8 cellular contexts compared by ENCODE assay signal in genomic region chr1:94236021-94236491, GRCh38. TPM values are rescaled to one million over a fixed set of nuclear protein-coding genes. Genes with fewer than 3 reads are reported as not detected.
A peak's percentile ranks its signal among the peaks of the same experiment; 100 is the strongest.
DNase-seq lines count a peak whose midpoint lies in the region; ATAC-seq and TF ChIP-seq lines count a peak whose summit lies in the region.

No MANE protein-coding gene starts in this region.

- peak overlapping the region; percentile 46 for H3K4me3 Mint-ChIP-seq in T-helper 1 cell treated with Interleukin-12 subunit alpha and Interleukin-12 subunit beta and Interleukin-4 antibody, amounts not matched to agents 30 μg/mL and 1 μg/mL, for 36 hours

- H3K9me3 Mint-ChIP-seq in T-helper 1 cell treated with Interleukin-12 subunit alpha and Interleukin-12 subunit beta and Interleukin-4 antibody, amounts not matched to agents 30 μg/mL and 1 μg/mL, for 36 hours, result no peaks in the 10 kb centered on the region

- peaks cover 17% of the 10 kb centered on the region for H3K4me1 ChIP-seq in body of pancreas
- peaks cover 20 to 29% of the 10 kb centered on the region in 2 donors for H3K4me1 ChIP-seq in thyroid gland

- no peak overlapping the region for H3K27ac Mint-ChIP-seq in T-helper 1 cell treated with Interleukin-12 subunit alpha and Interleukin-12 subunit beta and Interleukin-4 antibody, amounts not matched to agents 30 μg/mL and 1 μg/mL, for 36 hours

- TF ChIP-seq CTCF in body of pancreas (IDR thresholded peaks at IDR 0.05), result no peak
- TF ChIP-seq CTCF in thyroid gland (IDR thresholded peaks at IDR 0.05), result no peak

- no peak for ATAC-seq in body of pancreas
- no peak for ATAC-seq in GM21515 (IDR thresholded peaks at IDR 0.05; ENCODE audit: unreplicated experiment)

- H3K4me1 Mint-ChIP-seq in T-helper 1 cell treated with Interleukin-12 subunit alpha and Interleukin-12 subunit beta and Interleukin-4 antibody, amounts not matched to agents 30 μg/mL and 1 μg/mL, for 36 hours (ENCODE audit: low read depth), result peaks cover 11% of the 10 kb centered on the region

- peak overlapping the region in 1 of 2 donors; percentile 86 for H3K4me3 ChIP-seq in body of pancreas
- H3K4me3 ChIP-seq in thyroid gland (replicated peaks in 1 of 3), result peak overlapping the region in 2 of 3 donors; percentile 85 to 95

- intact Hi-C loops in body of pancreas (cut with DNase I), result no loop called here
- intact Hi-C loops in thyroid gland (cut with DNase I), result loop anchor here (5.0 kb wide), 1 partner anchor 174 kb away; no protein-coding TSS in a partner anchor

- peak overlapping the region in 3 of 4 donors; percentile 81 to 90 (median 88) for H3K27ac ChIP-seq in body of pancreas
- H3K27ac ChIP-seq in thyroid gland, result peak overlapping the region; percentile 90 to 98 (median 98)

- DNase-seq in T-helper 1 cell (no peak), body of pancreas (peak in 1 of 4 donors; percentile 10), left kidney (ENCODE audit: low read depth, low spot score) (peak; percentile 39), thyroid gland (peak; percentile 32 to 36), NCI-H2227 treated with DMSO at 0.1 percent for 48 hours (lab: John Stamatoyannopoulos, UW) (no peak), DMS 273 treated with DMSO at 0.1 percent for 48 hours (lab: John Stamatoyannopoulos, UW) (no peak)

- H3K27me3 ChIP-seq in body of pancreas, result no peaks in the 10 kb centered on the region
- no peaks in the 10 kb centered on the region for H3K27me3 ChIP-seq in thyroid gland

- H3K36me3 Mint-ChIP-seq in T-helper 1 cell treated with Interleukin-12 subunit alpha and Interleukin-12 subunit beta and Interleukin-4 antibody, amounts not matched to agents 30 μg/mL and 1 μg/mL, for 36 hours (ENCODE audit: low read depth), result no peaks in the 10 kb centered on the region

- H3K36me3 ChIP-seq in body of pancreas (replicated peaks in 1 of 2; ENCODE audit: insufficient read depth in 1 of 2, low read depth in 2 of 2), result no peaks in the 10 kb centered on the region
- H3K36me3 ChIP-seq in thyroid gland, result no peaks in the 10 kb centered on the region

- H3K9me3 ChIP-seq in body of pancreas (no peaks in the 10 kb centered on the region), thyroid gland (no peaks in the 10 kb centered on the region)

- TF ChIP-seq POLR2A in body of pancreas (IDR thresholded peaks at IDR 0.05), result no peak
- TF ChIP-seq POLR2A in thyroid gland (IDR thresholded peaks at IDR 0.05), result no peak

- peaks cover 88% of the 10 kb centered on the region for H3K27me3 Mint-ChIP-seq in T-helper 1 cell treated with Interleukin-12 subunit alpha and Interleukin-12 subunit beta and Interleukin-4 antibody, amounts not matched to agents 30 μg/mL and 1 μg/mL, for 36 hours (ENCODE audit: low read depth)

- 2 to 5% methylated on average over 6 of the region's 6 CpGs for whole genome bisulfite sequencing in body of pancreas, 2 donors
- 6 to 11% methylated on average over 6 of the region's 6 CpGs for WGBS in thyroid gland, 2 donors

RNA-seq across cellular contexts. Expression of gene ARHGAP29, which starts 1.3 kb away (rescaled TPM):
- total RNA-seq in body of pancreas (10 to 100 TPM; 20.1 to 22.8 TPM), thyroid gland (100 to 1,000 TPM in 1 of 4 donors, 10 to 100 TPM in 3; 56.2 to 115 (median 77.7) TPM)

Comparison
In these comparisons a context has a peak if more than half of its experiments do, and no peak if none do; other contexts are left out.
1. DNase-seq: peak in left kidney (single experiment) and thyroid gland (2 of 2); none in T-helper 1 cell (0 of 5), NCI-H2227 treated with DMSO at 0.1 percent for 48 hours (single experiment) and DMS 273 treated with DMSO at 0.1 percent for 48 hours (single experiment).